In the genomic region with DNA sequence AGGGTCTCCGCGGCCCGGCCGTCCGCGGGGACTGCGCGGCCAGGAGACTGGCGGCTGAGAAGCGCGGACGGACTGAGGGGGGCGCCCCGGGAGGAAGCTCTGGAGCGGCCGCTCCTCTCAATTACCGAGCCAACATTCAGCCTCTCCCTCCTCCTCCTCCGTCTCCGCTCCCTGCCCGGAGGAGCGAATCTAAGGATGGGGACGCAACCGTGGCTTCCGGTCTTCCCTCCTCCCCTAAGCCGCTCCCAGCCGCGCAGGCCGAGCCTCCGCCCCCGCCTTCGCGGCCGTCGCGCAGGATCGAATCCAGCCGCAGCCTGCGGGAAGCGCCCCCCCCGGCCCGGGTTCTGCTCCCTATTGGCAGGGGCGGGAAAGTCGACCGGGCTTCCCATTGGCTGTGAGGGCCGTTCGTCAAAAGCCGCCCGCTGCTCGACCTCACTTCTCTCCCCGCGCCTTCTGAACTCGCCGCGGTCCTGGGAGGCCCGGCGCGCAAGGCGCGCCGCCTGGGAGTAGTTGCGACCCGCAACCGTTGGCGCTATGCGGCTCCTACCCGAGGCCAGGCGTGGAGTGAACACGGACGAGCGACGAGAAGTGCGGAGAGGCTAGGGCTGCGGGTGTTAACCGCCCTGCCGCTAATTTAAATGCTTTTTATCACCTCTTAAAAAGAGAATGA, we compare ENCODE assay signal across 1 cellular context.
TF ChIP-seq lines count a peak whose summit lies in the region.

A gene (minus strand): TSS at position 197 of the 670 bp plus-strand sequence. CDS start 302 bp downstream, outside the sequence.

TF ChIP-seq in HepG2, 621 proteins besides CTCF, POLR2A, EP300 and RAD21 (continued from another document and continues in another):
- TF ChIP-seq, protein P1, sequence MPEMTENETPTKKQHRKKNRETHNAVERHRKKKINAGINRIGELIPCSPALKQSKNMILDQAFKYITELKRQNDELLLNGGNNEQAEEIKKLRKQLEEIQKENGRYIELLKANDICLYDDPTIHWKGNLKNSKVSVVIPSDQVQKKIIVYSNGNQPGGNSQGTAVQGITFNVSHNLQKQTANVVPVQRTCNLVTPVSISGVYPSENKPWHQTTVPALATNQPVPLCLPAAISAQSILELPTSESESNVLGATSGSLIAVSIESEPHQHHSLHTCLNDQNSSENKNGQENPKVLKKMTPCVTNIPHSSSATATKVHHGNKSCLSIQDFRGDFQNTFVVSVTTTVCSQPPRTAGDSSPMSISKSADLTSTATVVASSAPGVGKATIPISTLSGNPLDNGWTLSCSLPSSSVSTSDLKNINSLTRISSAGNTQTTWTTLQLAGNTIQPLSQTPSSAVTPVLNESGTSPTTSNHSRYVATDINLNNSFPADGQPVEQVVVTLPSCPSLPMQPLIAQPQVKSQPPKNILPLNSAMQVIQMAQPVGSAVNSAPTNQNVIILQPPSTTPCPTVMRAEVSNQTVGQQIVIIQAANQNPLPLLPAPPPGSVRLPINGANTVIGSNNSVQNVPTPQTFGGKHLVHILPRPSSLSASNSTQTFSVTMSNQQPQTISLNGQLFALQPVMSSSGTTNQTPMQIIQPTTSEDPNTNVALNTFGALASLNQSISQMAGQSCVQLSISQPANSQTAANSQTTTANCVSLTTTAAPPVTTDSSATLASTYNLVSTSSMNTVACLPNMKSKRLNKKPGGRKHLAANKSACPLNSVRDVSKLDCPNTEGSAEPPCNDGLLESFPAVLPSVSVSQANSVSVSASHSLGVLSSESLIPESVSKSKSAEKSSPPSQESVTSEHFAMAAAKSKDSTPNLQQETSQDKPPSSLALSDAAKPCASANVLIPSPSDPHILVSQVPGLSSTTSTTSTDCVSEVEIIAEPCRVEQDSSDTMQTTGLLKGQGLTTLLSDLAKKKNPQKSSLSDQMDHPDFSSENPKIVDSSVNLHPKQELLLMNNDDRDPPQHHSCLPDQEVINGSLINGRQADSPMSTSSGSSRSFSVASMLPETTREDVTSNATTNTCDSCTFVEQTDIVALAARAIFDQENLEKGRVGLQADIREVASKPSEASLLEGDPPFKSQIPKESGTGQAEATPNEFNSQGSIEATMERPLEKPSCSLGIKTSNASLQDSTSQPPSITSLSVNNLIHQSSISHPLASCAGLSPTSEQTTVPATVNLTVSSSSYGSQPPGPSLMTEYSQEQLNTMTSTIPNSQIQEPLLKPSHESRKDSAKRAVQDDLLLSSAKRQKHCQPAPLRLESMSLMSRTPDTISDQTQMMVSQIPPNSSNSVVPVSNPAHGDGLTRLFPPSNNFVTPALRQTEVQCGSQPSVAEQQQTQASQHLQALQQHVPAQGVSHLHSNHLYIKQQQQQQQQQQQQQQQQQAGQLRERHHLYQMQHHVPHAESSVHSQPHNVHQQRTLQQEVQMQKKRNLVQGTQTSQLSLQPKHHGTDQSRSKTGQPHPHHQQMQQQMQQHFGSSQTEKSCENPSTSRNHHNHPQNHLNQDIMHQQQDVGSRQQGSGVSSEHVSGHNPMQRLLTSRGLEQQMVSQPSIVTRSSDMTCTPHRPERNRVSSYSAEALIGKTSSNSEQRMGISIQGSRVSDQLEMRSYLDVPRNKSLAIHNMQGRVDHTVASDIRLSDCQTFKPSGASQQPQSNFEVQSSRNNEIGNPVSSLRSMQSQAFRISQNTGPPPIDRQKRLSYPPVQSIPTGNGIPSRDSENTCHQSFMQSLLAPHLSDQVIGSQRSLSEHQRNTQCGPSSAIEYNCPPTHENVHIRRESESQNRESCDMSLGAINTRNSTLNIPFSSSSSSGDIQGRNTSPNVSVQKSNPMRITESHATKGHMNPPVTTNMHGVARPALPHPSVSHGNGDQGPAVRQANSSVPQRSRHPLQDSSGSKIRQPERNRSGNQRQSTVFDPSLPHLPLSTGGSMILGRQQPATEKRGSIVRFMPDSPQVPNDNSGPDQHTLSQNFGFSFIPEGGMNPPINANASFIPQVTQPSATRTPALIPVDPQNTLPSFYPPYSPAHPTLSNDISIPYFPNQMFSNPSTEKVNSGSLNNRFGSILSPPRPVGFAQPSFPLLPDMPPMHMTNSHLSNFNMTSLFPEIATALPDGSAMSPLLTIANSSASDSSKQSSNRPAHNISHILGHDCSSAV (CRISPR knock-in tag; IDR thresholded peaks at IDR 0.05; ENCODE audit: borderline replicate concordance), result peak; percentile 60; the same call in 1 of the 2 replicates
- TF ChIP-seq SCMH1 (CRISPR knock-in tag; IDR thresholded peaks at IDR 0.05; ENCODE audit: borderline replicate concordance) (no peak), ZKSCAN1 (IDR thresholded peaks at IDR 0.05; ENCODE audit: low read length) (peak; percentile 22; the same call in 1 of the 2 replicates), MBNL3 (CRISPR knock-in tag; conservative IDR thresholded peaks at IDR 0.05) (no peak), ZSCAN30 (CRISPR knock-in tag; IDR thresholded peaks at IDR 0.05) (no peak), ZNF44 (CRISPR knock-in tag; IDR thresholded peaks at IDR 0.05) (peak; percentile 29; the same call in 1 of the 2 replicates), AKAP8 (CRISPR knock-in tag; IDR thresholded peaks at IDR 0.05) (peak; percentile 77), ZNF674 (CRISPR knock-in tag; IDR thresholded peaks at IDR 0.05; ENCODE audit: low read depth) (0 out of 2 replicates have a peak, but pooled peaks have one; percentile 47), TMF1 (CRISPR knock-in tag; IDR thresholded peaks at IDR 0.05; ENCODE audit: low read depth) (no peak; the same call in 1 of the 2 replicates), TEAD3 (CRISPR knock-in tag; optimal IDR thresholded peaks at IDR 0.05; ENCODE audit: borderline replicate concordance) (peak; percentile 67), ZNF256 (CRISPR knock-in tag; conservative IDR thresholded peaks at IDR 0.05) (no peak), NAIF1 (CRISPR knock-in tag; IDR thresholded peaks at IDR 0.05; ENCODE audit: borderline replicate concordance) (peak; percentile 31; the same call in 1 of the 2 replicates), REXO4 (CRISPR knock-in tag; IDR thresholded peaks at IDR 0.05; ENCODE audit: borderline replicate concordance) (no peak), ETV5 (CRISPR knock-in tag; IDR thresholded peaks at IDR 0.05; ENCODE audit: borderline replicate concordance) (peak; percentile 99), HOXA9 (CRISPR knock-in tag; IDR thresholded peaks at IDR 0.05; ENCODE audit: borderline replicate concordance) (peak; percentile 62; the same call in 1 of the 2 replicates), MIER3 (CRISPR knock-in tag; IDR thresholded peaks at IDR 0.05; ENCODE audit: borderline replicate concordance) (peak; percentile 85), ZNF180 (CRISPR knock-in tag; IDR thresholded peaks at IDR 0.05; ENCODE audit: borderline replicate concordance, low read depth) (no peak), ZNF20 (CRISPR knock-in tag; IDR thresholded peaks at IDR 0.05) (no peak), NR2F1 (CRISPR knock-in tag; IDR thresholded peaks at IDR 0.05) (no peak; a peak in 1 of 4 replicates), SIX1 (CRISPR knock-in tag; IDR thresholded peaks at IDR 0.05; ENCODE audit: borderline replicate concordance) (peak; percentile 60; the same call in 1 of the 2 replicates), EHMT2 (IDR thresholded peaks at IDR 0.05; ENCODE audit: borderline replicate concordance, low read depth, low read length) (no peak), ZNF550 (CRISPR knock-in tag; IDR thresholded peaks at IDR 0.05; ENCODE audit: borderline replicate concordance) (no peak; the same call in 1 of the 2 replicates)
- TF ChIP-seq, protein P2, sequence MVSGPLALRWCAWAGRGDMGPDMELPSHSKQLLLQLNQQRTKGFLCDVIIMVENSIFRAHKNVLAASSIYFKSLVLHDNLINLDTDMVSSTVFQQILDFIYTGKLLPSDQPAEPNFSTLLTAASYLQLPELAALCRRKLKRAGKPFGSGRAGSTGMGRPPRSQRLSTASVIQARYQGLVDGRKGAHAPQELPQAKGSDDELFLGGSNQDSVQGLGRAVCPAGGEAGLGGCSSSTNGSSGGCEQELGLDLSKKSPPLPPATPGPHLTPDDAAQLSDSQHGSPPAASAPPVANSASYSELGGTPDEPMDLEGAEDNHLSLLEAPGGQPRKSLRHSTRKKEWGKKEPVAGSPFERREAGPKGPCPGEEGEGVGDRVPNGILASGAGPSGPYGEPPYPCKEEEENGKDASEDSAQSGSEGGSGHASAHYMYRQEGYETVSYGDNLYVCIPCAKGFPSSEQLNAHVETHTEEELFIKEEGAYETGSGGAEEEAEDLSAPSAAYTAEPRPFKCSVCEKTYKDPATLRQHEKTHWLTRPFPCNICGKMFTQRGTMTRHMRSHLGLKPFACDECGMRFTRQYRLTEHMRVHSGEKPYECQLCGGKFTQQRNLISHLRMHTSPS (CRISPR knock-in tag; IDR thresholded peaks at IDR 0.05; ENCODE audit: low read depth), result no peak
- TF ChIP-seq, protein P3, sequence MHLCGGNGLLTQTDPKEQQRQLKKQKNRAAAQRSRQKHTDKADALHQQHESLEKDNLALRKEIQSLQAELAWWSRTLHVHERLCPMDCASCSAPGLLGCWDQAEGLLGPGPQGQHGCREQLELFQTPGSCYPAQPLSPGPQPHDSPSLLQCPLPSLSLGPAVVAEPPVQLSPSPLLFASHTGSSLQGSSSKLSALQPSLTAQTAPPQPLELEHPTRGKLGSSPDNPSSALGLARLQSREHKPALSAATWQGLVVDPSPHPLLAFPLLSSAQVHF (CRISPR knock-in tag; IDR thresholded peaks at IDR 0.05), result no peak; the same call in 1 of the 2 replicates
- TF ChIP-seq, protein P4, sequence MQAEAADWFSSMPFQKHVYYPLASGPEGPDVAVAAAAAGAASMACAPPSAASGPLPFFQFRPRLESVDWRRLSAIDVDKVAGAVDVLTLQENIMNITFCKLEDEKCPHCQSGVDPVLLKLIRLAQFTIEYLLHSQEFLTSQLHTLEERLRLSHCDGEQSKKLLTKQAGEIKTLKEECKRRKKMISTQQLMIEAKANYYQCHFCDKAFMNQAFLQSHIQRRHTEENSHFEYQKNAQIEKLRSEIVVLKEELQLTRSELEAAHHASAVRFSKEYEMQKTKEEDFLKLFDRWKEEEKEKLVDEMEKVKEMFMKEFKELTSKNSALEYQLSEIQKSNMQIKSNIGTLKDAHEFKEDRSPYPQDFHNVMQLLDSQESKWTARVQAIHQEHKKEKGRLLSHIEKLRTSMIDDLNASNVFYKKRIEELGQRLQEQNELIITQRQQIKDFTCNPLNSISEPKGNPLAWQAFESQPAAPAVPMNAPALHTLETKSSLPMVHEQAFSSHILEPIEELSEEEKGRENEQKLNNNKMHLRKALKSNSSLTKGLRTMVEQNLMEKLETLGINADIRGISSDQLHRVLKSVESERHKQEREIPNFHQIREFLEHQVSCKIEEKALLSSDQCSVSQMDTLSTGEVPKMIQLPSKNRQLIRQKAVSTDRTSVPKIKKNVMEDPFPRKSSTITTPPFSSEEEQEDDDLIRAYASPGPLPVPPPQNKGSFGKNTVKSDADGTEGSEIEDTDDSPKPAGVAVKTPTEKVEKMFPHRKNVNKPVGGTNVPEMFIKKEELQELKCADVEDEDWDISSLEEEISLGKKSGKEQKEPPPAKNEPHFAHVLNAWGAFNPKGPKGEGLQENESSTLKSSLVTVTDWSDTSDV (CRISPR knock-in tag; IDR thresholded peaks at IDR 0.05), result peak; percentile 87; the same call in 1 of the 2 replicates
- TF ChIP-seq, protein P5, sequence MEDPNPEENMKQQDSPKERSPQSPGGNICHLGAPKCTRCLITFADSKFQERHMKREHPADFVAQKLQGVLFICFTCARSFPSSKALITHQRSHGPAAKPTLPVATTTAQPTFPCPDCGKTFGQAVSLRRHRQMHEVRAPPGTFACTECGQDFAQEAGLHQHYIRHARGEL (CRISPR knock-in tag; IDR thresholded peaks at IDR 0.05), result 0 out of 2 replicates have a peak, but pooled peaks have one; percentile 44
- TF ChIP-seq, protein P6, sequence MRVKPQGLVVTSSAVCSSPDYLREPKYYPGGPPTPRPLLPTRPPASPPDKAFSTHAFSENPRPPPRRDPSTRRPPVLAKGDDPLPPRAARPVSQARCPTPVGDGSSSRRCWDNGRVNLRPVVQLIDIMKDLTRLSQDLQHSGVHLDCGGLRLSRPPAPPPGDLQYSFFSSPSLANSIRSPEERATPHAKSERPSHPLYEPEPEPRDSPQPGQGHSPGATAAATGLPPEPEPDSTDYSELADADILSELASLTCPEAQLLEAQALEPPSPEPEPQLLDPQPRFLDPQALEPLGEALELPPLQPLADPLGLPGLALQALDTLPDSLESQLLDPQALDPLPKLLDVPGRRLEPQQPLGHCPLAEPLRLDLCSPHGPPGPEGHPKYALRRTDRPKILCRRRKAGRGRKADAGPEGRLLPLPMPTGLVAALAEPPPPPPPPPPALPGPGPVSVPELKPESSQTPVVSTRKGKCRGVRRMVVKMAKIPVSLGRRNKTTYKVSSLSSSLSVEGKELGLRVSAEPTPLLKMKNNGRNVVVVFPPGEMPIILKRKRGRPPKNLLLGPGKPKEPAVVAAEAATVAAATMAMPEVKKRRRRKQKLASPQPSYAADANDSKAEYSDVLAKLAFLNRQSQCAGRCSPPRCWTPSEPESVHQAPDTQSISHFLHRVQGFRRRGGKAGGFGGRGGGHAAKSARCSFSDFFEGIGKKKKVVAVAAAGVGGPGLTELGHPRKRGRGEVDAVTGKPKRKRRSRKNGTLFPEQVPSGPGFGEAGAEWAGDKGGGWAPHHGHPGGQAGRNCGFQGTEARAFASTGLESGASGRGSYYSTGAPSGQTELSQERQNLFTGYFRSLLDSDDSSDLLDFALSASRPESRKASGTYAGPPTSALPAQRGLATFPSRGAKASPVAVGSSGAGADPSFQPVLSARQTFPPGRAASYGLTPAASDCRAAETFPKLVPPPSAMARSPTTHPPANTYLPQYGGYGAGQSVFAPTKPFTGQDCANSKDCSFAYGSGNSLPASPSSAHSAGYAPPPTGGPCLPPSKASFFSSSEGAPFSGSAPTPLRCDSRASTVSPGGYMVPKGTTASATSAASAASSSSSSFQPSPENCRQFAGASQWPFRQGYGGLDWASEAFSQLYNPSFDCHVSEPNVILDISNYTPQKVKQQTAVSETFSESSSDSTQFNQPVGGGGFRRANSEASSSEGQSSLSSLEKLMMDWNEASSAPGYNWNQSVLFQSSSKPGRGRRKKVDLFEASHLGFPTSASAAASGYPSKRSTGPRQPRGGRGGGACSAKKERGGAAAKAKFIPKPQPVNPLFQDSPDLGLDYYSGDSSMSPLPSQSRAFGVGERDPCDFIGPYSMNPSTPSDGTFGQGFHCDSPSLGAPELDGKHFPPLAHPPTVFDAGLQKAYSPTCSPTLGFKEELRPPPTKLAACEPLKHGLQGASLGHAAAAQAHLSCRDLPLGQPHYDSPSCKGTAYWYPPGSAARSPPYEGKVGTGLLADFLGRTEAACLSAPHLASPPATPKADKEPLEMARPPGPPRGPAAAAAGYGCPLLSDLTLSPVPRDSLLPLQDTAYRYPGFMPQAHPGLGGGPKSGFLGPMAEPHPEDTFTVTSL (CRISPR knock-in tag; IDR thresholded peaks at IDR 0.05; ENCODE audit: borderline replicate concordance), result peak; percentile 54; the same call in 1 of the 2 replicates
- TF ChIP-seq, protein P7, sequence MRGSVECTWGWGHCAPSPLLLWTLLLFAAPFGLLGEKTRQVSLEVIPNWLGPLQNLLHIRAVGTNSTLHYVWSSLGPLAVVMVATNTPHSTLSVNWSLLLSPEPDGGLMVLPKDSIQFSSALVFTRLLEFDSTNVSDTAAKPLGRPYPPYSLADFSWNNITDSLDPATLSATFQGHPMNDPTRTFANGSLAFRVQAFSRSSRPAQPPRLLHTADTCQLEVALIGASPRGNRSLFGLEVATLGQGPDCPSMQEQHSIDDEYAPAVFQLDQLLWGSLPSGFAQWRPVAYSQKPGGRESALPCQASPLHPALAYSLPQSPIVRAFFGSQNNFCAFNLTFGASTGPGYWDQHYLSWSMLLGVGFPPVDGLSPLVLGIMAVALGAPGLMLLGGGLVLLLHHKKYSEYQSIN (CRISPR knock-in tag; IDR thresholded peaks at IDR 0.05; ENCODE audit: borderline replicate concordance), result no peak
- TF ChIP-seq, protein P8, sequence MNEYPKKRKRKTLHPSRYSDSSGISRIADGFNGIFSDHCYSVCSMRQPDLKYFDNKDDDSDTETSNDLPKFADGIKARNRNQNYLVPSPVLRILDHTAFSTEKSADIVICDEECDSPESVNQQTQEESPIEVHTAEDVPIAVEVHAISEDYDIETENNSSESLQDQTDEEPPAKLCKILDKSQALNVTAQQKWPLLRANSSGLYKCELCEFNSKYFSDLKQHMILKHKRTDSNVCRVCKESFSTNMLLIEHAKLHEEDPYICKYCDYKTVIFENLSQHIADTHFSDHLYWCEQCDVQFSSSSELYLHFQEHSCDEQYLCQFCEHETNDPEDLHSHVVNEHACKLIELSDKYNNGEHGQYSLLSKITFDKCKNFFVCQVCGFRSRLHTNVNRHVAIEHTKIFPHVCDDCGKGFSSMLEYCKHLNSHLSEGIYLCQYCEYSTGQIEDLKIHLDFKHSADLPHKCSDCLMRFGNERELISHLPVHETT (CRISPR knock-in tag; conservative IDR thresholded peaks at IDR 0.05), result peak; percentile 94
